Comparison of ENCODE assay signal across 10 cellular contexts in the genomic region with DNA sequence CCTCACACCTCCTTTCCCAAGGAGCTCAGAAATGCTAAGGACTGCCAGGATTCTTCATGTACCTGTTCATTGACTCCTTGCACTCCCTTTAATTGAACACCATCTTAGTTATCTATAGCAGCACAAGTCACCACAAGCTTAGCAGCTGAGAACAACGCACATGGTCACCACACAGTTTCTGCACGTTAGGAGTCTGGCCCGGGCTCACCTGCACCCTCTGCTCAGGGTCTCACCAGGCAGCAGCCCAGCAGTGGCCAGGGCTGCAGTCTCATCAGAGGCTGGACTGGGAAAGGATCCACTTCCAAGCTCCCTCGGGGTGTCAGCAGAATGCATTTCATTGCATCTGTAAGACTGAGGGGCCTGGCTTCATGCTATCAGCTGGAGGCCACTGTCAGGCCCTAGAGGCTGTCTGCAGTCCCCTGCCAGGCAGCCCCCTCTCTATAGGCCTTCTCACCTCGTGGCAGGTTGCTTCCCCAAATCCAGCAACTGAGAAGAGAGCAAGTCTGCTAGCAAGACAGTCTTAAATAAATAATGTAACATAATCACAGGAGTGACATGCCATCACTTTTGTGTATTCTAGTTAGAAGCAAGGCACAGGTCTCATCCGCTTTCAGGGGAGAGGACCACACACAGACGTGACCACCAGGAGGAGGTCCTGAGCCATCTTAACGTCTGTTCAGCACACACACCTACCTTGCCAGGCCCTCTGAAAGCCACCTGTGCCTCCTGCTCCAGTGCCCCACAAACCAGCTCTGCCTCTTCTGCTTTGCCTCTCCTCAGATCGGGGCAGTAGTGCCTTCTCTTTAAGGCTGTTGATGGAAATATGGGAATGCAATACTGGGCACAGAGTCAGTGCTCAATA.
DNase-seq lines count a peak whose midpoint lies in the region; ATAC-seq and TF ChIP-seq lines count a peak whose summit lies in the region.
"Had no signal": no experiment of that assay in that cellular context is flagged by ENCODE, and none has a peak within 500 bp of the region (broad histone marks: within the 10 kb centered on the region; RNA-seq: fewer than 3 reads in every experiment).

No MANE protein-coding gene starts in this region.

- H3K9me3 ChIP-seq in upper lobe of right lung: no peaks in the 10 kb centered on the region

- DNase-seq in left ventricle myocardium superior (peak; percentile 17), cardiac septum (ENCODE audit: low spot score) (no peak), upper lobe of right lung (peak; percentile 35), SKM-1 (lab: John Stamatoyannopoulos, UW; ENCODE audit: unreplicated experiment) (no peak), OCI-M2 (lab: John Stamatoyannopoulos, UW; ENCODE audit: unreplicated experiment) (no peak)
- DNase-seq in activated CD8-positive, alpha-beta T cell treated with anti-CD3 and anti-CD28 coated beads for 36 hours: peak; percentile 33
- no peak for DNase-seq in stimulated activated CD4-positive, alpha-beta T cell treated with anti-CD3 and anti-CD28 coated beads, Interleukin-4, amount 100 ng/mL, for 24 hours
- DNase-seq: Right ventricle myocardium superior had no signal

- H3K4me3 Mint-ChIP-seq in activated CD8-positive, alpha-beta T cell treated with anti-CD3 and anti-CD28 coated beads for 36 hours: no peak overlapping the region
- H3K4me3 Mint-ChIP-seq: CD4-positive, CD25-positive, alpha-beta regulatory T cell had no signal

- no peaks in the 10 kb centered on the region for H3K36me3 Mint-ChIP-seq in activated CD8-positive, alpha-beta T cell treated with anti-CD3 and anti-CD28 coated beads for 36 hours (ENCODE audit: low read depth)
- H3K36me3 Mint-ChIP-seq: CD4-positive, CD25-positive, alpha-beta regulatory T cell had no signal

- H3K27me3 Mint-ChIP-seq in activated CD8-positive, alpha-beta T cell treated with anti-CD3 and anti-CD28 coated beads for 36 hours: peaks cover 4% of the 10 kb centered on the region

- peaks cover 8% of the 10 kb centered on the region for H3K27me3 ChIP-seq in upper lobe of right lung

- no peak overlapping the region for H3K27ac Mint-ChIP-seq in activated CD8-positive, alpha-beta T cell treated with anti-CD3 and anti-CD28 coated beads for 36 hours

- no peaks in the 10 kb centered on the region for H3K9me3 Mint-ChIP-seq in activated CD8-positive, alpha-beta T cell treated with anti-CD3 and anti-CD28 coated beads for 36 hours

- H3K4me3 ChIP-seq in upper lobe of right lung: no peak overlapping the region

- no peak for TF ChIP-seq CTCF in activated CD8-positive, alpha-beta T cell treated with anti-CD3 and anti-CD28 coated beads for 36 hours (IDR thresholded peaks at IDR 0.05)
- no peak for TF ChIP-seq CTCF in upper lobe of right lung (IDR thresholded peaks at IDR 0.05)

- CTCF ChIA-PET in activated CD8-positive, alpha-beta T cell treated with anti-CD3 and anti-CD28 coated beads for 36 hours (lab: Charles Lee): interaction anchor here (0.7 to 2.1 kb wide), 2 partner anchors 7 to 135 kb away, joined by 3 to 16 read pairs; no protein-coding TSS in a partner anchor

- peaks cover 17% of the 10 kb centered on the region for H3K4me1 ChIP-seq in upper lobe of right lung

- POLR2A ChIA-PET in activated CD8-positive, alpha-beta T cell treated with anti-CD3 and anti-CD28 coated beads for 36 hours (lab: Charles Lee): no interaction called here

- ATAC-seq in left ventricle myocardium superior (no peak), HG03432 (IDR thresholded peaks at IDR 0.05; ENCODE audit: unreplicated experiment) (peak; percentile 62), upper lobe of right lung (no peak)
- ATAC-seq in activated CD8-positive, alpha-beta T cell treated with anti-CD3 and anti-CD28 coated beads for 36 hours: no peak

- H3K36me3 ChIP-seq in upper lobe of right lung: no peaks in the 10 kb centered on the region

- intact Hi-C loops in left ventricle myocardium superior (cut with micrococcal nuclease): no loop called here
- intact Hi-C loops in cardiac septum (cut with DNase I): loop anchor here (5.0 kb wide), 2 partner anchors 482 to 622 kb away; no protein-coding TSS in a partner anchor
- intact Hi-C loops in activated CD8-positive, alpha-beta T cell treated with anti-CD3 and anti-CD28 coated beads for 36 hours (cut with micrococcal nuclease): no loop called here
- intact Hi-C loops in upper lobe of right lung (cut with DNase I): no loop called here

- H3K4me1 Mint-ChIP-seq in activated CD8-positive, alpha-beta T cell treated with anti-CD3 and anti-CD28 coated beads for 36 hours (ENCODE audit: low read depth): no peaks in the 10 kb centered on the region
- H3K4me1 Mint-ChIP-seq: CD4-positive, CD25-positive, alpha-beta regulatory T cell had no signal

- no peak overlapping the region for H3K27ac ChIP-seq in upper lobe of right lung

Comparison
In these comparisons a context has a peak if more than half of its experiments do, and no peak if none do; other contexts are left out.
1. DNase-seq: peak in left ventricle myocardium superior (single experiment), activated CD8-positive, alpha-beta T cell treated with anti-CD3 and anti-CD28 coated beads for 36 hours (single experiment) and upper lobe of right lung (single experiment); none in cardiac septum (single experiment), SKM-1 (single experiment), OCI-M2 (single experiment) and stimulated activated CD4-positive, alpha-beta T cell treated with anti-CD3 and anti-CD28 coated beads, Interleukin-4, amount 100 ng/mL, for 24 hours (single experiment).